1 cellular context compared by ENCODE assay signal in genomic region chr20:36773548-36774242, GRCh38.
TF ChIP-seq lines count a peak whose summit lies in the region.

A gene with protein sequence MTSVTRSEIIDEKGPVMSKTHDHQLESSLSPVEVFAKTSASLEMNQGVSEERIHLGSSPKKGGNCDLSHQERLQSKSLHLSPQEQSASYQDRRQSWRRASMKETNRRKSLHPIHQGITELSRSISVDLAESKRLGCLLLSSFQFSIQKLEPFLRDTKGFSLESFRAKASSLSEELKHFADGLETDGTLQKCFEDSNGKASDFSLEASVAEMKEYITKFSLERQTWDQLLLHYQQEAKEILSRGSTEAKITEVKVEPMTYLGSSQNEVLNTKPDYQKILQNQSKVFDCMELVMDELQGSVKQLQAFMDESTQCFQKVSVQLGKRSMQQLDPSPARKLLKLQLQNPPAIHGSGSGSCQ (minus strand): TSS chr20:36773763. CDS start chr20:36771458, 2,305 bp downstream.

TF ChIP-seq in HepG2, 621 proteins besides CTCF, POLR2A, EP300 and RAD21 (continued from another document and continues in another):
- TF ChIP-seq ARID5B (CRISPR knock-in tag; IDR thresholded peaks at IDR 0.05) (peak; percentile 39; the same call in 1 of the 2 replicates), ZNF775 (CRISPR knock-in tag; IDR thresholded peaks at IDR 0.05; ENCODE audit: borderline replicate concordance) (no peak), NR1H2 (CRISPR knock-in tag; IDR thresholded peaks at IDR 0.05; ENCODE audit: borderline replicate concordance, low read depth) (no peak), ZNF121 (CRISPR knock-in tag; IDR thresholded peaks at IDR 0.05) (no peak; the same call in 1 of the 2 replicates), ATRX (CRISPR knock-in tag; IDR thresholded peaks at IDR 0.05; ENCODE audit: borderline replicate concordance) (no peak), MBD4 (IDR thresholded peaks at IDR 0.05; ENCODE audit: borderline replicate concordance, low read length) (no peak), YEATS2 (CRISPR knock-in tag; IDR thresholded peaks at IDR 0.05; ENCODE audit: borderline replicate concordance) (peak; percentile 90), STAT5B (CRISPR knock-in tag; IDR thresholded peaks at IDR 0.05) (no peak), ATF1 (CRISPR knock-in tag; IDR thresholded peaks at IDR 0.05) (peak; percentile 86), NR3C1 (CRISPR knock-in tag; IDR thresholded peaks at IDR 0.05) (no peak), SRY (CRISPR knock-in tag; IDR thresholded peaks at IDR 0.05) (peak; percentile 71), ZNF510 (CRISPR knock-in tag; IDR thresholded peaks at IDR 0.05; ENCODE audit: low read depth) (peak; percentile 82; the same call in 1 of the 2 replicates), ZSCAN30 (CRISPR knock-in tag; IDR thresholded peaks at IDR 0.05) (no peak), ZBTB33 (CRISPR knock-in tag; IDR thresholded peaks at IDR 0.05) (no peak), ONECUT2 (CRISPR knock-in tag; IDR thresholded peaks at IDR 0.05) (peak; percentile 66), SP4 (CRISPR knock-in tag; IDR thresholded peaks at IDR 0.05) (peak; percentile 66), CENPT (CRISPR knock-in tag; IDR thresholded peaks at IDR 0.05; ENCODE audit: low read depth) (no peak), SSRP1 (CRISPR knock-in tag; IDR thresholded peaks at IDR 0.05) (peak; percentile 90; the same call in 1 of the 2 replicates), GRHL1 (CRISPR knock-in tag; conservative IDR thresholded peaks at IDR 0.05) (no peak), KDM6A (CRISPR knock-in tag; IDR thresholded peaks at IDR 0.05; ENCODE audit: low read depth) (no peak), ZFP37 (CRISPR knock-in tag; IDR thresholded peaks at IDR 0.05; ENCODE audit: borderline replicate concordance) (peak; percentile 89), ZNF7 (CRISPR knock-in tag; IDR thresholded peaks at IDR 0.05) (no peak), NCOA2 (CRISPR knock-in tag; IDR thresholded peaks at IDR 0.05) (peak; percentile 50; the same call in 1 of the 2 replicates), REL (CRISPR knock-in tag; conservative IDR thresholded peaks at IDR 0.05) (peak; percentile 99), CREB1 (IDR thresholded peaks at IDR 0.05) (peak; percentile 97), CREB1 (CRISPR knock-in tag; IDR thresholded peaks at IDR 0.05) (peak; percentile 91), ZNF543 (CRISPR knock-in tag; IDR thresholded peaks at IDR 0.05) (peak; percentile 97)
- TF ChIP-seq, protein P1, sequence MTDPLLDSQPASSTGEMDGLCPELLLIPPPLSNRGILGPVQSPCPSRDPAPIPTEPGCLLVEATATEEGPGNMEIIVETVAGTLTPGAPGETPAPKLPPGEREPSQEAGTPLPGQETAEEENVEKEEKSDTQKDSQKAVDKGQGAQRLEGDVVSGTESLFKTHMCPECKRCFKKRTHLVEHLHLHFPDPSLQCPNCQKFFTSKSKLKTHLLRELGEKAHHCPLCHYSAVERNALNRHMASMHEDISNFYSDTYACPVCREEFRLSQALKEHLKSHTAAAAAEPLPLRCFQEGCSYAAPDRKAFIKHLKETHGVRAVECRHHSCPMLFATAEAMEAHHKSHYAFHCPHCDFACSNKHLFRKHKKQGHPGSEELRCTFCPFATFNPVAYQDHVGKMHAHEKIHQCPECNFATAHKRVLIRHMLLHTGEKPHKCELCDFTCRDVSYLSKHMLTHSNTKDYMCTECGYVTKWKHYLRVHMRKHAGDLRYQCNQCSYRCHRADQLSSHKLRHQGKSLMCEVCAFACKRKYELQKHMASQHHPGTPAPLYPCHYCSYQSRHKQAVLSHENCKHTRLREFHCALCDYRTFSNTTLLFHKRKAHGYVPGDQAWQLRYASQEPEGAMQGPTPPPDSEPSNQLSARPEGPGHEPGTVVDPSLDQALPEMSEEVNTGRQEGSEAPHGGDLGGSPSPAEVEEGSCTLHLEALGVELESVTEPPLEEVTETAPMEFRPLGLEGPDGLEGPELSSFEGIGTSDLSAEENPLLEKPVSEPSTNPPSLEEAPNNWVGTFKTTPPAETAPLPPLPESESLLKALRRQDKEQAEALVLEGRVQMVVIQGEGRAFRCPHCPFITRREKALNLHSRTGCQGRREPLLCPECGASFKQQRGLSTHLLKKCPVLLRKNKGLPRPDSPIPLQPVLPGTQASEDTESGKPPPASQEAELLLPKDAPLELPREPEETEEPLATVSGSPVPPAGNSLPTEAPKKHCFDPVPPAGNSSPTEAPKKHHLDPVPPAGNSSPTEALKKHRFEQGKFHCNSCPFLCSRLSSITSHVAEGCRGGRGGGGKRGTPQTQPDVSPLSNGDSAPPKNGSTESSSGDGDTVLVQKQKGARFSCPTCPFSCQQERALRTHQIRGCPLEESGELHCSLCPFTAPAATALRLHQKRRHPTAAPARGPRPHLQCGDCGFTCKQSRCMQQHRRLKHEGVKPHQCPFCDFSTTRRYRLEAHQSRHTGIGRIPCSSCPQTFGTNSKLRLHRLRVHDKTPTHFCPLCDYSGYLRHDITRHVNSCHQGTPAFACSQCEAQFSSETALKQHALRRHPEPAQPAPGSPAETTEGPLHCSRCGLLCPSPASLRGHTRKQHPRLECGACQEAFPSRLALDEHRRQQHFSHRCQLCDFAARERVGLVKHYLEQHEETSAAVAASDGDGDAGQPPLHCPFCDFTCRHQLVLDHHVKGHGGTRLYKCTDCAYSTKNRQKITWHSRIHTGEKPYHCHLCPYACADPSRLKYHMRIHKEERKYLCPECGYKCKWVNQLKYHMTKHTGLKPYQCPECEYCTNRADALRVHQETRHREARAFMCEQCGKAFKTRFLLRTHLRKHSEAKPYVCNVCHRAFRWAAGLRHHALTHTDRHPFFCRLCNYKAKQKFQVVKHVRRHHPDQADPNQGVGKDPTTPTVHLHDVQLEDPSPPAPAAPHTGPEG (CRISPR knock-in tag; IDR thresholded peaks at IDR 0.05): peak; percentile 84
- TF ChIP-seq, protein P2, sequence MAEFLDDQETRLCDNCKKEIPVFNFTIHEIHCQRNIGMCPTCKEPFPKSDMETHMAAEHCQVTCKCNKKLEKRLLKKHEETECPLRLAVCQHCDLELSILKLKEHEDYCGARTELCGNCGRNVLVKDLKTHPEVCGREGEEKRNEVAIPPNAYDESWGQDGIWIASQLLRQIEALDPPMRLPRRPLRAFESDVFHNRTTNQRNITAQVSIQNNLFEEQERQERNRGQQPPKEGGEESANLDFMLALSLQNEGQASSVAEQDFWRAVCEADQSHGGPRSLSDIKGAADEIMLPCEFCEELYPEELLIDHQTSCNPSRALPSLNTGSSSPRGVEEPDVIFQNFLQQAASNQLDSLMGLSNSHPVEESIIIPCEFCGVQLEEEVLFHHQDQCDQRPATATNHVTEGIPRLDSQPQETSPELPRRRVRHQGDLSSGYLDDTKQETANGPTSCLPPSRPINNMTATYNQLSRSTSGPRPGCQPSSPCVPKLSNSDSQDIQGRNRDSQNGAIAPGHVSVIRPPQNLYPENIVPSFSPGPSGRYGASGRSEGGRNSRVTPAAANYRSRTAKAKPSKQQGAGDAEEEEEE (CRISPR knock-in tag; IDR thresholded peaks at IDR 0.05; ENCODE audit: borderline replicate concordance): no peak
- TF ChIP-seq, protein P3, sequence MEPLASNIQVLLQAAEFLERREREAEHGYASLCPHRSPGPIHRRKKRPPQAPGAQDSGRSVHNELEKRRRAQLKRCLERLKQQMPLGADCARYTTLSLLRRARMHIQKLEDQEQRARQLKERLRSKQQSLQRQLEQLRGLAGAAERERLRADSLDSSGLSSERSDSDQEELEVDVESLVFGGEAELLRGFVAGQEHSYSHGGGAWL (CRISPR knock-in tag; IDR thresholded peaks at IDR 0.05): peak; percentile 44
- TF ChIP-seq, protein P4, sequence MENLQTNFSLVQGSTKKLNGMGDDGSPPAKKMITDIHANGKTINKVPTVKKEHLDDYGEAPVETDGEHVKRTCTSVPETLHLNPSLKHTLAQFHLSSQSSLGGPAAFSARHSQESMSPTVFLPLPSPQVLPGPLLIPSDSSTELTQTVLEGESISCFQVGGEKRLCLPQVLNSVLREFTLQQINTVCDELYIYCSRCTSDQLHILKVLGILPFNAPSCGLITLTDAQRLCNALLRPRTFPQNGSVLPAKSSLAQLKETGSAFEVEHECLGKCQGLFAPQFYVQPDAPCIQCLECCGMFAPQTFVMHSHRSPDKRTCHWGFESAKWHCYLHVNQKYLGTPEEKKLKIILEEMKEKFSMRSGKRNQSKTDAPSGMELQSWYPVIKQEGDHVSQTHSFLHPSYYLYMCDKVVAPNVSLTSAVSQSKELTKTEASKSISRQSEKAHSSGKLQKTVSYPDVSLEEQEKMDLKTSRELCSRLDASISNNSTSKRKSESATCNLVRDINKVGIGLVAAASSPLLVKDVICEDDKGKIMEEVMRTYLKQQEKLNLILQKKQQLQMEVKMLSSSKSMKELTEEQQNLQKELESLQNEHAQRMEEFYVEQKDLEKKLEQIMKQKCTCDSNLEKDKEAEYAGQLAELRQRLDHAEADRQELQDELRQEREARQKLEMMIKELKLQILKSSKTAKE (CRISPR knock-in tag; IDR thresholded peaks at IDR 0.05; ENCODE audit: borderline replicate concordance): 0 out of 2 replicates have a peak, but pooled peaks have one; percentile 28
- TF ChIP-seq, protein P5, sequence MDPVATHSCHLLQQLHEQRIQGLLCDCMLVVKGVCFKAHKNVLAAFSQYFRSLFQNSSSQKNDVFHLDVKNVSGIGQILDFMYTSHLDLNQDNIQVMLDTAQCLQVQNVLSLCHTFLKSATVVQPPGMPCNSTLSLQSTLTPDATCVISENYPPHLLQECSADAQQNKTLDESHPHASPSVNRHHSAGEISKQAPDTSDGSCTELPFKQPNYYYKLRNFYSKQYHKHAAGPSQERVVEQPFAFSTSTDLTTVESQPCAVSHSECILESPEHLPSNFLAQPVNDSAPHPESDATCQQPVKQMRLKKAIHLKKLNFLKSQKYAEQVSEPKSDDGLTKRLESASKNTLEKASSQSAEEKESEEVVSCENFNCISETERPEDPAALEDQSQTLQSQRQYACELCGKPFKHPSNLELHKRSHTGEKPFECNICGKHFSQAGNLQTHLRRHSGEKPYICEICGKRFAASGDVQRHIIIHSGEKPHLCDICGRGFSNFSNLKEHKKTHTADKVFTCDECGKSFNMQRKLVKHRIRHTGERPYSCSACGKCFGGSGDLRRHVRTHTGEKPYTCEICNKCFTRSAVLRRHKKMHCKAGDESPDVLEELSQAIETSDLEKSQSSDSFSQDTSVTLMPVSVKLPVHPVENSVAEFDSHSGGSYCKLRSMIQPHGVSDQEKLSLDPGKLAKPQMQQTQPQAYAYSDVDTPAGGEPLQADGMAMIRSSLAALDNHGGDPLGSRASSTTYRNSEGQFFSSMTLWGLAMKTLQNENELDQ (CRISPR knock-in tag; IDR thresholded peaks at IDR 0.05; ENCODE audit: borderline replicate concordance): peak; percentile 56; the same call in 1 of the 2 replicates
- TF ChIP-seq, protein P6, sequence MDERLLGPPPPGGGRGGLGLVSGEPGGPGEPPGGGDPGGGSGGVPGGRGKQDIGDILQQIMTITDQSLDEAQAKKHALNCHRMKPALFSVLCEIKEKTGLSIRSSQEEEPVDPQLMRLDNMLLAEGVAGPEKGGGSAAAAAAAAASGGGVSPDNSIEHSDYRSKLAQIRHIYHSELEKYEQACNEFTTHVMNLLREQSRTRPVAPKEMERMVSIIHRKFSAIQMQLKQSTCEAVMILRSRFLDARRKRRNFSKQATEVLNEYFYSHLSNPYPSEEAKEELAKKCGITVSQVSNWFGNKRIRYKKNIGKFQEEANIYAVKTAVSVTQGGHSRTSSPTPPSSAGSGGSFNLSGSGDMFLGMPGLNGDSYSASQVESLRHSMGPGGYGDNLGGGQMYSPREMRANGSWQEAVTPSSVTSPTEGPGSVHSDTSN (CRISPR knock-in tag; IDR thresholded peaks at IDR 0.05): no peak
